1 cellular context compared by ENCODE assay signal in the genomic region with DNA sequence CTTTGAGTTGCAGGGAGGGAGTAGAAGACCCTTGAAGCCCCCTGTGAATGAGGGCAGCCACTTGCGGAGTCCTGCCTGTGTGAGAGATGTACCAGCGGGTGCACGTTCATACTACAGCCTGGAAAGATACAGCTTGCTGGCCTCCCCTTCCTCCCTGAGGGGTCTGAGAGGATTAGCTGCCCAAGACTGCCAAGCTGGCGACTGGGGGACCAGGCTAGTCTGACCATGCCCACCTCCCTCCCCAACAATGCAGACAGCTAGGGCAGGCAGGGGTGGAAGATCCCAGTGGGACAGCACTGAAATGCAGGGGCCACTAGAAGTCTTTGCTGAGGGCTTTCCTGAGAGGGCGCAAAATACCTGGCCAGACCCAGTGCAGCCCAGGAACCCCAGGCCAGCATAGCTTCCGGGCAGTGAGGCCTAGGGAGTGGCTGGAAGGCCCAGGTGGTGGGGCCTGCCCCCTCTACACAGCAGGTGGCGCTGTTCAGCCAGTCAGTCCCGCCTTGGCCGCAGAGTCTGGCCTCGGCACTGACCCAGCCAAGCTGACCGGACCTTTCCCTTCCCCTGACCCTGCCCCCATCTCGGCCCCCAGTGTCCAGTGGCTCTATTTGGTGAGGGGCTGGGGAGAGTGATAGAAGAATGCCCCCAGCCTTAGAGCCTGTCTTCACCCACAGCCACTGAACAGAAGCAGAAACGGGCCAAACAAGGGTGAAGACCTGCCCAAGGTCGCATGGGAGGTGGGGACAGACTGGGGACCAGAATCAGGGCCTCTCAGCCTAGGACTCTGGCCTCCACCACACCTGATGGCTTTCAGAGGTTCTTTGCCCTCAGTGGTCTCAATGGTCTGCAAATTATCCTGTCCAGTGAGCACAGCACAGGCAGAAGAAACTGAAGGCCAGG.
A peak's percentile ranks its signal among the peaks of the same experiment; 100 is the strongest.
TF ChIP-seq lines count a peak whose summit lies in the region.

No MANE protein-coding gene starts in this region.

TF ChIP-seq in Ishikawa, 13 proteins besides CTCF, POLR2A, EP300 and RAD21 (continued from another document):
- TF ChIP-seq, protein P1, sequence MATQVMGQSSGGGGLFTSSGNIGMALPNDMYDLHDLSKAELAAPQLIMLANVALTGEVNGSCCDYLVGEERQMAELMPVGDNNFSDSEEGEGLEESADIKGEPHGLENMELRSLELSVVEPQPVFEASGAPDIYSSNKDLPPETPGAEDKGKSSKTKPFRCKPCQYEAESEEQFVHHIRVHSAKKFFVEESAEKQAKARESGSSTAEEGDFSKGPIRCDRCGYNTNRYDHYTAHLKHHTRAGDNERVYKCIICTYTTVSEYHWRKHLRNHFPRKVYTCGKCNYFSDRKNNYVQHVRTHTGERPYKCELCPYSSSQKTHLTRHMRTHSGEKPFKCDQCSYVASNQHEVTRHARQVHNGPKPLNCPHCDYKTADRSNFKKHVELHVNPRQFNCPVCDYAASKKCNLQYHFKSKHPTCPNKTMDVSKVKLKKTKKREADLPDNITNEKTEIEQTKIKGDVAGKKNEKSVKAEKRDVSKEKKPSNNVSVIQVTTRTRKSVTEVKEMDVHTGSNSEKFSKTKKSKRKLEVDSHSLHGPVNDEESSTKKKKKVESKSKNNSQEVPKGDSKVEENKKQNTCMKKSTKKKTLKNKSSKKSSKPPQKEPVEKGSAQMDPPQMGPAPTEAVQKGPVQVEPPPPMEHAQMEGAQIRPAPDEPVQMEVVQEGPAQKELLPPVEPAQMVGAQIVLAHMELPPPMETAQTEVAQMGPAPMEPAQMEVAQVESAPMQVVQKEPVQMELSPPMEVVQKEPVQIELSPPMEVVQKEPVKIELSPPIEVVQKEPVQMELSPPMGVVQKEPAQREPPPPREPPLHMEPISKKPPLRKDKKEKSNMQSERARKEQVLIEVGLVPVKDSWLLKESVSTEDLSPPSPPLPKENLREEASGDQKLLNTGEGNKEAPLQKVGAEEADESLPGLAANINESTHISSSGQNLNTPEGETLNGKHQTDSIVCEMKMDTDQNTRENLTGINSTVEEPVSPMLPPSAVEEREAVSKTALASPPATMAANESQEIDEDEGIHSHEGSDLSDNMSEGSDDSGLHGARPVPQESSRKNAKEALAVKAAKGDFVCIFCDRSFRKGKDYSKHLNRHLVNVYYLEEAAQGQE (IDR thresholded peaks at IDR 0.05; ENCODE audit: low read depth): no peak
- TF ChIP-seq, protein P2, sequence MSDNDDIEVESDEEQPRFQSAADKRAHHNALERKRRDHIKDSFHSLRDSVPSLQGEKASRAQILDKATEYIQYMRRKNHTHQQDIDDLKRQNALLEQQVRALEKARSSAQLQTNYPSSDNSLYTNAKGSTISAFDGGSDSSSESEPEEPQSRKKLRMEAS (IDR thresholded peaks at IDR 0.05): peak; percentile 28; the same call in 1 of the 2 replicates
- TF ChIP-seq, protein P3, sequence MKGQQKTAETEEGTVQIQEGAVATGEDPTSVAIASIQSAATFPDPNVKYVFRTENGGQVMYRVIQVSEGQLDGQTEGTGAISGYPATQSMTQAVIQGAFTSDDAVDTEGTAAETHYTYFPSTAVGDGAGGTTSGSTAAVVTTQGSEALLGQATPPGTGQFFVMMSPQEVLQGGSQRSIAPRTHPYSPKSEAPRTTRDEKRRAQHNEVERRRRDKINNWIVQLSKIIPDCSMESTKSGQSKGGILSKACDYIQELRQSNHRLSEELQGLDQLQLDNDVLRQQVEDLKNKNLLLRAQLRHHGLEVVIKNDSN (IDR thresholded peaks at IDR 0.05): no peak
- no peak for TF ChIP-seq FOXM1 (IDR thresholded peaks at IDR 0.05; ENCODE audit: borderline replicate concordance, low read depth)
- TF ChIP-seq TCF12 (IDR thresholded peaks at IDR 0.05; ENCODE audit: low read depth): 0 out of 2 replicates have a peak, but pooled peaks have one; percentile 19
- TF ChIP-seq YY1 (IDR thresholded peaks at IDR 0.05; ENCODE audit: low read depth): 0 out of 2 replicates have a peak, but pooled peaks have one; percentile 34
- 0 out of 2 replicates have a peak, but pooled peaks have one; percentile 15 for TF ChIP-seq ZBTB7A (IDR thresholded peaks at IDR 0.05; ENCODE audit: low read depth)
- no peak for TF ChIP-seq TEAD4 (IDR thresholded peaks at IDR 0.05)
